ENCODE assay signal across 8 cellular contexts in genomic region chr2:197304556-197305011, GRCh38. TPM values are rescaled to one million over a fixed set of nuclear protein-coding genes. Genes with fewer than 3 reads are reported as not detected.
A peak's percentile ranks its signal among the peaks of the same experiment; 100 is the strongest.
DNase-seq lines count a peak whose midpoint lies in the region; ATAC-seq, FAIRE-seq and TF ChIP-seq lines count a peak whose summit lies in the region.

No MANE protein-coding gene starts in this region.

- H3K4me2 ChIP-seq in GM23338, result no peak overlapping the region

- H3K27ac ChIP-seq in adrenal gland (no peak overlapping the region), kidney (ENCODE audit: low read depth in 2 of 2, low read length in 2 of 2) (no peak overlapping the region), GM23338 (ENCODE audit: low read depth) (no peak overlapping the region)

- no peak overlapping the region for H3K9ac ChIP-seq in kidney (ENCODE audit: low read length in 2 of 2)

- peaks cover 5% of the 10 kb centered on the region; the same call in 1 of the 2 replicates for H4K20me1 ChIP-seq in GM23338 (replicated peaks; ENCODE audit: insufficient read depth)

- peaks cover 20% of the 10 kb centered on the region for H3K27me3 Mint-ChIP-seq in GM23338 (ENCODE audit: insufficient read depth, low read depth, poor library complexity)

- H3K4me1 Mint-ChIP-seq in GM23338, result peaks cover 2% of the 10 kb centered on the region; the same call in 1 of the 3 replicates

- no peaks in the 10 kb centered on the region for H3K9me3 Mint-ChIP-seq in GM23338

- 70 to 84% (median 81%) methylated on average over 3 of the region's 3 CpGs for WGBS in adrenal gland, 4 donors

- H2AFZ ChIP-seq in GM23338, result no peak overlapping the region

- no peak for TF ChIP-seq POLR2A in adrenal gland (IDR thresholded peaks at IDR 0.05)

- no peaks in the 10 kb centered on the region for H3K27me3 ChIP-seq in adrenal gland
- peaks cover 16% of the 10 kb centered on the region for H3K27me3 ChIP-seq in GM23338 (ENCODE audit: insufficient read depth)

- no peak overlapping the region for H3K4me3 Mint-ChIP-seq in GM23338

- peak; percentile 9 for DNase-seq in MV-4-11 (lab: John Stamatoyannopoulos, UW)
- no peak for DNase-seq in mucosa of descending colon
- no peak for DNase-seq in adrenal gland
- DNase-seq in kidney, result no peak
- no peak for DNase-seq in GM23338 (ENCODE audit: low spot score)

- H3K4me1 ChIP-seq in mucosa of descending colon (ENCODE audit: low read depth) (peaks cover 3% of the 10 kb centered on the region), adrenal gland (replicated peaks in 1 of 2) (peaks cover 9 to 59% of the 10 kb centered on the region in 2 donors), kidney (ENCODE audit: control insufficient read depth in 1 of 2, insufficient read depth in 1 of 2, low read depth in 1 of 2, low read length in 2 of 2) (no peaks in the 10 kb centered on the region), GM23338 (ENCODE audit: insufficient read depth) (peaks cover 4% of the 10 kb centered on the region)

- TF ChIP-seq CTCF in mucosa of descending colon (IDR thresholded peaks at IDR 0.05) (no peak), adrenal gland (IDR thresholded peaks at IDR 0.05) (no peak), kidney (IDR thresholded peaks at IDR 0.05; ENCODE audit: borderline replicate concordance, extremely low read depth, insufficient read depth) (no peak), GM23338 (conservative IDR thresholded peaks at IDR 0.05; ENCODE audit: low read depth in 2 of 2) (no peak)

- no peaks in the 10 kb centered on the region for H3K36me3 Mint-ChIP-seq in GM23338 (ENCODE audit: low read depth)

- no peak for FAIRE-seq in kidney (lab: Jason Lieb, UNC)

- intact Hi-C loops in mucosa of descending colon (cut with DNase I, micrococcal nuclease), result loop anchor here (5.0 kb wide), 2 partner anchors 107 to 112 kb away; no protein-coding TSS in a partner anchor
- intact Hi-C loops in adrenal gland (cut with DNase I), result no loop called here
- intact Hi-C loops in kidney (cut with DNase I), result no loop called here

- H3K27ac Mint-ChIP-seq in GM23338, result no peak overlapping the region

- no peaks in the 10 kb centered on the region; the same call in 1 of the 2 replicates for H3K9me2 ChIP-seq in GM23338 (ENCODE audit: insufficient read depth)

- ATAC-seq in GM18858 (IDR thresholded peaks at IDR 0.05; ENCODE audit: unreplicated experiment) (peak; percentile 36), GM21576 (IDR thresholded peaks at IDR 0.05; ENCODE audit: unreplicated experiment) (peak; percentile 21), mucosa of descending colon (peak; percentile 4), HG03469 (IDR thresholded peaks at IDR 0.05; ENCODE audit: unreplicated experiment) (no peak), GM23338 (no peak)

- H3K36me3 ChIP-seq in mucosa of descending colon (ENCODE audit: low read depth), result no peaks in the 10 kb centered on the region
- H3K36me3 ChIP-seq in adrenal gland (replicated peaks in 1 of 2), result no peaks in the 10 kb centered on the region
- no peaks in the 10 kb centered on the region for H3K36me3 ChIP-seq in kidney (ENCODE audit: control insufficient read depth in 1 of 2, insufficient read depth in 2 of 2, low read length in 2 of 2)
- H3K36me3 ChIP-seq in GM23338 (ENCODE audit: insufficient read depth), result no peaks in the 10 kb centered on the region

- H3F3A ChIP-seq in GM23338 (replicated peaks; ENCODE audit: low read depth), result no peaks in the 10 kb centered on the region

- no peaks in the 10 kb centered on the region for H3K79me2 ChIP-seq in GM23338 (replicated peaks; ENCODE audit: insufficient read depth)

- H3K4me3 ChIP-seq in mucosa of descending colon, result no peak overlapping the region
- no peak overlapping the region for H3K4me3 ChIP-seq in adrenal gland
- no peak overlapping the region for H3K4me3 ChIP-seq in kidney (ENCODE audit: low read length in 2 of 2)
- no peak overlapping the region for H3K4me3 ChIP-seq in GM23338

- no peaks in the 10 kb centered on the region for H3K9me3 ChIP-seq in mucosa of descending colon
- no peaks in the 10 kb centered on the region for H3K9me3 ChIP-seq in adrenal gland (replicated peaks in 1 of 3)
- no peaks in the 10 kb centered on the region for H3K9me3 ChIP-seq in kidney (ENCODE audit: control insufficient read depth in 1 of 2, low read length in 2 of 2)

TF ChIP-seq in GM23338, 12 proteins besides CTCF, POLR2A, EP300 and RAD21 (continues in another document):
- TF ChIP-seq POLR2AphosphoS5 (IDR thresholded peaks at IDR 0.05; ENCODE audit: low read depth) (no peak), NANOG (IDR thresholded peaks at IDR 0.05; ENCODE audit: borderline replicate concordance) (no peak), JUNB (IDR thresholded peaks at IDR 0.05; ENCODE audit: unreplicated experiment) (no peak), STAT1 (IDR thresholded peaks at IDR 0.05; ENCODE audit: unreplicated experiment) (no peak), CREB1 (CRISPR knock-in tag; IDR thresholded peaks at IDR 0.05; ENCODE audit: low read depth) (no peak), ZNF114 (CRISPR knock-in tag; IDR thresholded peaks at IDR 0.05) (no peak), ZNF331 (CRISPR knock-in tag; IDR thresholded peaks at IDR 0.05; ENCODE audit: low read depth) (no peak), EZH2phosphoT487 (IDR thresholded peaks at IDR 0.05; ENCODE audit: unreplicated experiment) (no peak)
- TF ChIP-seq, protein P1, sequence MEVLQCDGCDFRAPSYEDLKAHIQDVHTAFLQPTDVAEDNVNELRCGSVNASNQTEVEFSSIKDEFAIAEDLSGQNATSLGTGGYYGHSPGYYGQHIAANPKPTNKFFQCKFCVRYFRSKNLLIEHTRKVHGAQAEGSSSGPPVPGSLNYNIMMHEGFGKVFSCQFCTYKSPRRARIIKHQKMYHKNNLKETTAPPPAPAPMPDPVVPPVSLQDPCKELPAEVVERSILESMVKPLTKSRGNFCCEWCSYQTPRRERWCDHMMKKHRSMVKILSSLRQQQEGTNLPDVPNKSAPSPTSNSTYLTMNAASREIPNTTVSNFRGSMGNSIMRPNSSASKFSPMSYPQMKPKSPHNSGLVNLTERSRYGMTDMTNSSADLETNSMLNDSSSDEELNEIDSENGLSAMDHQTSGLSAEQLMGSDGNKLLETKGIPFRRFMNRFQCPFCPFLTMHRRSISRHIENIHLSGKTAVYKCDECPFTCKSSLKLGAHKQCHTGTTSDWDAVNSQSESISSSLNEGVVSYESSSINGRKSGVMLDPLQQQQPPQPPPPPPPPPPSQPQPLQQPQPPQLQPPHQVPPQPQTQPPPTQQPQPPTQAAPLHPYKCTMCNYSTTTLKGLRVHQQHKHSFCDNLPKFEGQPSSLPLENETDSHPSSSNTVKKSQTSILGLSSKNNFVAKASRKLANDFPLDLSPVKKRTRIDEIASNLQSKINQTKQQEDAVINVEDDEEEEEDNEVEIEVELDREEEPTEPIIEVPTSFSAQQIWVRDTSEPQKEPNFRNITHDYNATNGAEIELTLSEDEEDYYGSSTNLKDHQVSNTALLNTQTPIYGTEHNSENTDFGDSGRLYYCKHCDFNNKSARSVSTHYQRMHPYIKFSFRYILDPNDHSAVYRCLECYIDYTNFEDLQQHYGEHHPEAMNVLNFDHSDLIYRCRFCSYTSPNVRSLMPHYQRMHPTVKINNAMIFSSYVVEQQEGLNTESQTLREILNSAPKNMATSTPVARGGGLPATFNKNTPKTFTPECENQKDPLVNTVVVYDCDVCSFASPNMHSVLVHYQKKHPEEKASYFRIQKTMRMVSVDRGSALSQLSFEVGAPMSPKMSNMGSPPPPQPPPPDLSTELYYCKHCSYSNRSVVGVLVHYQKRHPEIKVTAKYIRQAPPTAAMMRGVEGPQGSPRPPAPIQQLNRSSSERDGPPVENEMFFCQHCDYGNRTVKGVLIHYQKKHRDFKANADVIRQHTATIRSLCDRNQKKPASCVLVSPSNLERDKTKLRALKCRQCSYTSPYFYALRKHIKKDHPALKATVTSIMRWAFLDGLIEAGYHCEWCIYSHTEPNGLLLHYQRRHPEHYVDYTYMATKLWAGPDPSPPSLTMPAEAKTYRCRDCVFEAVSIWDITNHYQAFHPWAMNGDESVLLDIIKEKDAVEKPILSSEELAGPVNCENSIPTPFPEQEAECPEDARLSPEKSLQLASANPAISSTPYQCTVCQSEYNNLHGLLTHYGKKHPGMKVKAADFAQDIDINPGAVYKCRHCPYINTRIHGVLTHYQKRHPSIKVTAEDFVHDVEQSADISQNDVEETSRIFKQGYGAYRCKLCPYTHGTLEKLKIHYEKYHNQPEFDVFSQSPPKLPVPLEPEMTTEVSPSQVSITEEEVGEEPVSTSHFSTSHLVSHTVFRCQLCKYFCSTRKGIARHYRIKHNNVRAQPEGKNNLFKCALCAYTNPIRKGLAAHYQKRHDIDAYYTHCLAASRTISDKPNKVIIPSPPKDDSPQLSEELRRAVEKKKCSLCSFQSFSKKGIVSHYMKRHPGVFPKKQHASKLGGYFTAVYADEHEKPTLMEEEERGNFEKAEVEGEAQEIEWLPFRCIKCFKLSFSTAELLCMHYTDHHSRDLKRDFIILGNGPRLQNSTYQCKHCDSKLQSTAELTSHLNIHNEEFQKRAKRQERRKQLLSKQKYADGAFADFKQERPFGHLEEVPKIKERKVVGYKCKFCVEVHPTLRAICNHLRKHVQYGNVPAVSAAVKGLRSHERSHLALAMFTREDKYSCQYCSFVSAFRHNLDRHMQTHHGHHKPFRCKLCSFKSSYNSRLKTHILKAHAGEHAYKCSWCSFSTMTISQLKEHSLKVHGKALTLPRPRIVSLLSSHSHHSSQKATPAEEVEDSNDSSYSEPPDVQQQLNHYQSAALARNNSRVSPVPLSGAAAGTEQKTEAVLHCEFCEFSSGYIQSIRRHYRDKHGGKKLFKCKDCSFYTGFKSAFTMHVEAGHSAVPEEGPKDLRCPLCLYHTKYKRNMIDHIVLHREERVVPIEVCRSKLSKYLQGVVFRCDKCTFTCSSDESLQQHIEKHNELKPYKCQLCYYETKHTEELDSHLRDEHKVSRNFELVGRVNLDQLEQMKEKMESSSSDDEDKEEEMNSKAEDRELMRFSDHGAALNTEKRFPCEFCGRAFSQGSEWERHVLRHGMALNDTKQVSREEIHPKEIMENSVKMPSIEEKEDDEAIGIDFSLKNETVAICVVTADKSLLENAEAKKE (CRISPR knock-in tag; IDR thresholded peaks at IDR 0.05), result no peak

RNA-seq across cellular contexts. Expression of gene ANKRD44, which starts 6.0 kb away (rescaled TPM):
- total RNA-seq in mucosa of descending colon (10 to 100 TPM in 2 of 3 donors, 1 to 10 TPM in 1; 9.7 to 25.7 (median 13.7) TPM), adrenal gland (10 to 100 TPM; 12.9 to 40.2 (median 28.3) TPM), kidney (39.2 TPM)
- polyA plus RNA-seq in adrenal gland (10 to 100 TPM in 1 of 3 donors, 1 to 10 TPM in 2; 3.8 to 19.1 (median 5.0) TPM), kidney (ENCODE audit: insufficient read depth, low read depth, low replicate concordance) (2.2 TPM), GM23338 (2016; fragmentation: Nextera tagmentation; extraction: Ambion mirVana) (0.37 and 0.44 TPM in 2 replicates)
- total RNA-seq in GM23338 (2014; rRNA removed; shearing (Covaris generic)), result 0.56 and 1.7 TPM in 2 replicates

Comparison
In these comparisons a context has a peak if more than half of its experiments do, and no peak if none do; other contexts are left out.
1. ATAC-seq: peak in GM18858 (single experiment), GM21576 (single experiment) and mucosa of descending colon (single experiment); none in HG03469 (single experiment) and GM23338 (single experiment).
2. intact Hi-C loops: an anchor here in mucosa of descending colon (5.0 kb wide); none called in adrenal gland and kidney.